In genomic region chr10:75211007-75211735, GRCh38 we compare ENCODE assay signal across 8 cellular contexts. TPM values are rescaled to one million over a fixed set of nuclear protein-coding genes. Genes with fewer than 3 reads are reported as not detected.
DNase-seq lines count a peak whose midpoint lies in the region; ATAC-seq and TF ChIP-seq lines count a peak whose summit lies in the region.

No MANE protein-coding gene starts in this region.

- H3K27ac ChIP-seq in epithelial cell of prostate: peak overlapping the region; percentile 95

- peak overlapping the region; percentile 99 for H3K4me3 Mint-ChIP-seq in activated B cell treated with CpG ODN at 0.5 μM for 24 hours
- H3K4me3 Mint-ChIP-seq in naive thymus-derived CD8-positive, alpha-beta T cell: peak overlapping the region; percentile 93 to 100 (median 100)

- no peaks in the 10 kb centered on the region for H3K27me3 Mint-ChIP-seq in activated B cell treated with CpG ODN at 0.5 μM for 24 hours
- no peaks in the 10 kb centered on the region for H3K27me3 Mint-ChIP-seq in naive thymus-derived CD8-positive, alpha-beta T cell

- intact Hi-C loops in activated B cell treated with CpG ODN at 0.5 μM for 24 hours (cut with micrococcal nuclease): loop anchor here (2.0 to 5.0 kb wide), 3 partner anchors 84 to 1958 kb away; partner anchors contain the start of gene MRPS16

- peak; percentile 68 for DNase-seq in EH (ENCODE audit: low read depth)
- DNase-seq in HK-2 (ENCODE audit: unreplicated experiment): peak; percentile 48
- no peak for DNase-seq in activated B cell treated with CpG ODN at 0.5 μM for 24 hours
- no peak for DNase-seq in epithelial cell of prostate (ENCODE audit: low read depth, low spot score)
- peak in 4 of 10 donors; percentile 5 to 30 (median 14) for DNase-seq in naive thymus-derived CD8-positive, alpha-beta T cell
- DNase-seq in GDM1 (lab: John Stamatoyannopoulos, UW): no peak

- POLR2A ChIA-PET in activated B cell treated with CpG ODN at 0.5 μM for 24 hours (lab: Charles Lee): interaction anchor here (0.6 to 3.6 kb wide), 18 partner anchors 9 to 1439 kb away, joined by 3 to 60 read pairs (median 5); partner anchors contain the start of genes COMTD1 and SAMD8
- POLR2A ChIA-PET in naive thymus-derived CD8-positive, alpha-beta T cell (lab: Charles Lee): interaction anchor here (1.0 to 5.0 kb wide), 13 partner anchors 15 to 1701 kb away, joined by 3 to 132 read pairs (median 7); partner anchors contain the start of genes ADK, AP3M1, COMTD1 and KAT6B

- no peaks in the 10 kb centered on the region for H3K9me3 Mint-ChIP-seq in activated B cell treated with CpG ODN at 0.5 μM for 24 hours
- H3K9me3 Mint-ChIP-seq in naive thymus-derived CD8-positive, alpha-beta T cell: no peaks in the 10 kb centered on the region

- peaks cover 43% of the 10 kb centered on the region for H3K36me3 Mint-ChIP-seq in activated B cell treated with CpG ODN at 0.5 μM for 24 hours (ENCODE audit: low read depth)
- H3K36me3 Mint-ChIP-seq in naive thymus-derived CD8-positive, alpha-beta T cell: peaks cover 0 to 43% (median 7%) of the 10 kb centered on the region in 3 donors

- CTCF ChIA-PET in activated B cell treated with CpG ODN at 0.5 μM for 24 hours (lab: Charles Lee): interaction anchor here (1.1 to 3.2 kb wide), 4 partner anchors 9 to 25 kb away, joined by 3 to 20 read pairs (median 10); partner anchors contain the start of gene COMTD1

- H3K27ac Mint-ChIP-seq in activated B cell treated with CpG ODN at 0.5 μM for 24 hours: peak overlapping the region; percentile 100
- peak overlapping the region; percentile 90 to 100 (median 100) for H3K27ac Mint-ChIP-seq in naive thymus-derived CD8-positive, alpha-beta T cell

- no peak for TF ChIP-seq CTCF in activated B cell treated with CpG ODN at 0.5 μM for 24 hours (IDR thresholded peaks at IDR 0.05)

- peaks cover 31% of the 10 kb centered on the region for H3K4me1 Mint-ChIP-seq in activated B cell treated with CpG ODN at 0.5 μM for 24 hours
- peaks cover 11 to 40% (median 31%) of the 10 kb centered on the region in 4 donors for H3K4me1 Mint-ChIP-seq in naive thymus-derived CD8-positive, alpha-beta T cell

- ATAC-seq in activated B cell treated with CpG ODN at 0.5 μM for 24 hours (ENCODE audit: low read depth) (no peak), GM21381 (IDR thresholded peaks at IDR 0.05; ENCODE audit: unreplicated experiment) (no peak), GM18868 (IDR thresholded peaks at IDR 0.05; ENCODE audit: unreplicated experiment) (no peak)
- no peak for ATAC-seq in naive thymus-derived CD8-positive, alpha-beta T cell

RNA-seq across cellular contexts. Expression of gene VDAC2, which starts 0.6 kb away (rescaled TPM):
- total RNA-seq in activated B cell treated with CpG ODN at 0.5 μM for 24 hours: 99.0 and 104 TPM in 2 replicates
- total RNA-seq in naive thymus-derived CD8-positive, alpha-beta T cell: 10 to 100 TPM; 86.8 to 93.7 TPM
- 100 to 1,000 TPM; 145 to 155 (median 151) TPM for polyA plus RNA-seq in naive thymus-derived CD8-positive, alpha-beta T cell

RNA-seq across cellular contexts. Expression of gene COMTD1, which starts 24.6 kb away (rescaled TPM):
- total RNA-seq in activated B cell treated with CpG ODN at 0.5 μM for 24 hours: 13.2 and 15.4 TPM in 2 replicates
- total RNA-seq in naive thymus-derived CD8-positive, alpha-beta T cell: 10 to 100 TPM; 13.7 to 16.1 TPM
- polyA plus RNA-seq in naive thymus-derived CD8-positive, alpha-beta T cell: 10 to 100 TPM in 1 of 3 donors, 1 to 10 TPM in 2; 8.1 to 26.0 (median 9.4) TPM

Comparison
In these comparisons a context has a peak if more than half of its experiments do, and no peak if none do; other contexts are left out.
1. DNase-seq: peak in EH (single experiment) and HK-2 (single experiment); none in activated B cell treated with CpG ODN at 0.5 μM for 24 hours (single experiment), epithelial cell of prostate (single experiment) and GDM1 (single experiment).